1 cellular context compared by ENCODE assay signal in genomic region chr14:54622189-54622958, GRCh38.
TF ChIP-seq lines count a peak whose summit lies in the region.

No MANE protein-coding gene starts in this region.

TF ChIP-seq in K562, 482 proteins besides CTCF, POLR2A, EP300 and RAD21 (continued from another document):
- TF ChIP-seq, protein P1, sequence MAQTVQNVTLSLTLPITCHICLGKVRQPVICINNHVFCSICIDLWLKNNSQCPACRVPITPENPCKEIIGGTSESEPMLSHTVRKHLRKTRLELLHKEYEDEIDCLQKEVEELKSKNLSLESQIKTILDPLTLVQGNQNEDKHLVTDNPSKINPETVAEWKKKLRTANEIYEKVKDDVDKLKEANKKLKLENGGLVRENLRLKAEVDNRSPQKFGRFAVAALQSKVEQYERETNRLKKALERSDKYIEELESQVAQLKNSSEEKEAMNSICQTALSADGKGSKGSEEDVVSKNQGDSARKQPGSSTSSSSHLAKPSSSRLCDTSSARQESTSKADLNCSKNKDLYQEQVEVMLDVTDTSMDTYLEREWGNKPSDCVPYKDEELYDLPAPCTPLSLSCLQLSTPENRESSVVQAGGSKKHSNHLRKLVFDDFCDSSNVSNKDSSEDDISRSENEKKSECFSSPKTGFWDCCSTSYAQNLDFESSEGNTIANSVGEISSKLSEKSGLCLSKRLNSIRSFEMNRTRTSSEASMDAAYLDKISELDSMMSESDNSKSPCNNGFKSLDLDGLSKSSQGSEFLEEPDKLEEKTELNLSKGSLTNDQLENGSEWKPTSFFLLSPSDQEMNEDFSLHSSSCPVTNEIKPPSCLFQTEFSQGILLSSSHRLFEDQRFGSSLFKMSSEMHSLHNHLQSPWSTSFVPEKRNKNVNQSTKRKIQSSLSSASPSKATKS (CRISPR knock-in tag; IDR thresholded peaks at IDR 0.05), result no peak
- TF ChIP-seq TAF15 (IDR thresholded peaks at IDR 0.05; ENCODE audit: low read depth, low read length), result no peak
- TF ChIP-seq TAL1 (IDR thresholded peaks at IDR 0.05), result peak; percentile 24; the same call in 1 of the 2 replicates
- TF ChIP-seq NFRKB (IDR thresholded peaks at IDR 0.05; ENCODE audit: low read depth), result no peak
- peak; percentile 42; the same call in 1 of the 2 replicates for TF ChIP-seq GATA2 (CRISPR knock-in tag; IDR thresholded peaks at IDR 0.05)
- TF ChIP-seq CBFA2T2 (conservative IDR thresholded peaks at IDR 0.05), result peak; percentile 47
- TF ChIP-seq KDM4B (IDR thresholded peaks at IDR 0.05; ENCODE audit: borderline replicate concordance in 2 of 2, low read depth in 1 of 2), result no peak
- TF ChIP-seq CBFA2T3 (IDR thresholded peaks at IDR 0.05), result peak; percentile 73
- peak; percentile 28; the same call in 1 of the 2 replicates for TF ChIP-seq TEAD4 (IDR thresholded peaks at IDR 0.05; ENCODE audit: low read length)
- no peak for TF ChIP-seq TEAD4 (CRISPR knock-in tag; IDR thresholded peaks at IDR 0.05; ENCODE audit: borderline replicate concordance)
- no peak for TF ChIP-seq SRSF7 (optimal IDR thresholded peaks at IDR 0.05; ENCODE audit: low read depth, low read length)
- peak; percentile 56 for TF ChIP-seq TCF3 (CRISPR knock-in tag; IDR thresholded peaks at IDR 0.05)
- TF ChIP-seq NCOR1 (IDR thresholded peaks at IDR 0.05), result peak; percentile 41
- TF ChIP-seq, protein P2, sequence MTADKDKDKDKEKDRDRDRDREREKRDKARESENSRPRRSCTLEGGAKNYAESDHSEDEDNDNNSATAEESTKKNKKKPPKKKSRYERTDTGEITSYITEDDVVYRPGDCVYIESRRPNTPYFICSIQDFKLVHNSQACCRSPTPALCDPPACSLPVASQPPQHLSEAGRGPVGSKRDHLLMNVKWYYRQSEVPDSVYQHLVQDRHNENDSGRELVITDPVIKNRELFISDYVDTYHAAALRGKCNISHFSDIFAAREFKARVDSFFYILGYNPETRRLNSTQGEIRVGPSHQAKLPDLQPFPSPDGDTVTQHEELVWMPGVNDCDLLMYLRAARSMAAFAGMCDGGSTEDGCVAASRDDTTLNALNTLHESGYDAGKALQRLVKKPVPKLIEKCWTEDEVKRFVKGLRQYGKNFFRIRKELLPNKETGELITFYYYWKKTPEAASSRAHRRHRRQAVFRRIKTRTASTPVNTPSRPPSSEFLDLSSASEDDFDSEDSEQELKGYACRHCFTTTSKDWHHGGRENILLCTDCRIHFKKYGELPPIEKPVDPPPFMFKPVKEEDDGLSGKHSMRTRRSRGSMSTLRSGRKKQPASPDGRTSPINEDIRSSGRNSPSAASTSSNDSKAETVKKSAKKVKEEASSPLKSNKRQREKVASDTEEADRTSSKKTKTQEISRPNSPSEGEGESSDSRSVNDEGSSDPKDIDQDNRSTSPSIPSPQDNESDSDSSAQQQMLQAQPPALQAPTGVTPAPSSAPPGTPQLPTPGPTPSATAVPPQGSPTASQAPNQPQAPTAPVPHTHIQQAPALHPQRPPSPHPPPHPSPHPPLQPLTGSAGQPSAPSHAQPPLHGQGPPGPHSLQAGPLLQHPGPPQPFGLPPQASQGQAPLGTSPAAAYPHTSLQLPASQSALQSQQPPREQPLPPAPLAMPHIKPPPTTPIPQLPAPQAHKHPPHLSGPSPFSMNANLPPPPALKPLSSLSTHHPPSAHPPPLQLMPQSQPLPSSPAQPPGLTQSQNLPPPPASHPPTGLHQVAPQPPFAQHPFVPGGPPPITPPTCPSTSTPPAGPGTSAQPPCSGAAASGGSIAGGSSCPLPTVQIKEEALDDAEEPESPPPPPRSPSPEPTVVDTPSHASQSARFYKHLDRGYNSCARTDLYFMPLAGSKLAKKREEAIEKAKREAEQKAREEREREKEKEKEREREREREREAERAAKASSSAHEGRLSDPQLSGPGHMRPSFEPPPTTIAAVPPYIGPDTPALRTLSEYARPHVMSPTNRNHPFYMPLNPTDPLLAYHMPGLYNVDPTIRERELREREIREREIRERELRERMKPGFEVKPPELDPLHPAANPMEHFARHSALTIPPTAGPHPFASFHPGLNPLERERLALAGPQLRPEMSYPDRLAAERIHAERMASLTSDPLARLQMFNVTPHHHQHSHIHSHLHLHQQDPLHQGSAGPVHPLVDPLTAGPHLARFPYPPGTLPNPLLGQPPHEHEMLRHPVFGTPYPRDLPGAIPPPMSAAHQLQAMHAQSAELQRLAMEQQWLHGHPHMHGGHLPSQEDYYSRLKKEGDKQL (CRISPR knock-in tag; IDR thresholded peaks at IDR 0.05; ENCODE audit: borderline replicate concordance), result no peak
- TF ChIP-seq XRCC3 (IDR thresholded peaks at IDR 0.05), result no peak
